In genomic region chr5:120817044-120817985, GRCh38 we compare ENCODE assay signal across 11 cellular contexts.
DNase-seq lines count a peak whose midpoint lies in the region; ATAC-seq and TF ChIP-seq lines count a peak whose summit lies in the region.
"Had no signal": no experiment of that assay in that cellular context is flagged by ENCODE, and none has a peak within 500 bp of the region (broad histone marks: within the 10 kb centered on the region; RNA-seq: fewer than 3 reads in every experiment).

No MANE protein-coding gene starts in this region.

- no peak overlapping the region for H3K23ac ChIP-seq in IMR-90 (ENCODE audit: low read depth, low read length)

- no peaks in the 10 kb centered on the region for H3K79me1 ChIP-seq in IMR-90 (ENCODE audit: low read depth in 1 of 2, low read length in 2 of 2)

- intact Hi-C loops in IMR-90 (cut with micrococcal nuclease), result loop anchor here (5.0 kb wide), 1 partner anchor 1130 kb away; no protein-coding TSS in a partner anchor

- no peaks in the 10 kb centered on the region for H3K36me3 ChIP-seq in DOHH2 (ENCODE audit: control insufficient read depth, low read length)
- no peaks in the 10 kb centered on the region for H3K36me3 ChIP-seq in IMR-90 (ENCODE audit: control insufficient read depth, insufficient read depth, low read length)
- H3K36me3 ChIP-seq in liver (ENCODE audit: control insufficient read depth in 4 of 4, insufficient read depth in 3 of 4, low read depth in 1 of 4, low read length in 3 of 4), result no peaks in the 10 kb centered on the region
- H3K36me3 ChIP-seq: SJSA1 had no signal

- H3K79me2 ChIP-seq in DOHH2 (ENCODE audit: control insufficient read depth, low read length), result no peaks in the 10 kb centered on the region

- no peak overlapping the region for H3K14ac ChIP-seq in IMR-90 (replicated peaks; ENCODE audit: low read depth, low read length)

- H3K27me3 ChIP-seq in DOHH2 (ENCODE audit: control insufficient read depth, low read length) (no peaks in the 10 kb centered on the region), IMR-90 (ENCODE audit: control insufficient read depth, insufficient read depth, low read length) (no peaks in the 10 kb centered on the region), liver (ENCODE audit: control insufficient read depth in 4 of 4, insufficient read depth in 4 of 4, low read length in 3 of 4) (no peaks in the 10 kb centered on the region)
- H3K27me3 ChIP-seq: SJSA1 had no signal

- H3F3A ChIP-seq in DOHH2 (ENCODE audit: control insufficient read depth, insufficient read depth), result no peaks in the 10 kb centered on the region

- H4K5ac ChIP-seq in IMR-90 (ENCODE audit: low read depth, low read length), result no peak overlapping the region

- H3K4me1 Mint-ChIP-seq in activated naive CD4-positive, alpha-beta T cell treated with anti-CD3 and anti-CD28 coated beads, Interleukin-2, amount 10 ng/mL, durations not matched to agents 7 days and 5 days, result no peaks in the 10 kb centered on the region

- H3K4ac ChIP-seq in IMR-90 (ENCODE audit: low read depth, low read length), result no peak overlapping the region

- BruUV-seq in IMR-90 (replicated peaks; lab: Mats Ljungman, UMichigan), result no TSS peak

- H2BK120ac ChIP-seq in IMR-90 (ENCODE audit: low read depth, low read length), result no peak overlapping the region

- no peaks in the 10 kb centered on the region for H3K4me1 ChIP-seq in DOHH2 (ENCODE audit: control insufficient read depth, low read length)
- no peaks in the 10 kb centered on the region for H3K4me1 ChIP-seq in IMR-90 (ENCODE audit: control insufficient read depth, insufficient read depth, low read length)
- H3K4me1 ChIP-seq in liver (ENCODE audit: control insufficient read depth in 4 of 4, insufficient read depth in 4 of 4, low read length in 3 of 4), result no peaks in the 10 kb centered on the region
- H3K4me1 ChIP-seq: SJSA1 had no signal

- WGBS in IMR-90 (ENCODE audit: extremely low coverage in 2 of 2, insufficient read length in 1 of 2), 2 experiments, result no CpG with 5 or more reads among the region's 12 CpGs
- WGBS in liver, result 89% methylated on average over 12 of the region's 12 CpGs

- no peak overlapping the region for H3K27ac ChIP-seq in DOHH2 (ENCODE audit: low read depth, low read length)
- H3K27ac ChIP-seq in IMR-90 (ENCODE audit: insufficient read depth, low read length), result no peak overlapping the region
- H3K27ac ChIP-seq in liver (ENCODE audit: low read depth in 1 of 2, low read length in 2 of 2), result no peak overlapping the region
- H3K27ac ChIP-seq: SJSA1 had no signal

- H3K9me1 ChIP-seq in IMR-90 (ENCODE audit: insufficient read depth, low read length), result 0 out of 2 replicates have a peak, but pooled peaks cover 1% of the 10 kb centered on the region

- no peak overlapping the region for H2BK5ac ChIP-seq in IMR-90 (ENCODE audit: low read depth, low read length, poor library complexity, severe bottlenecking)

- TF ChIP-seq RAD21 in IMR-90 (IDR thresholded peaks at IDR 0.05; ENCODE audit: low read length) (peak; percentile 40; the same call in 1 of the 2 replicates), liver (IDR thresholded peaks at IDR 0.05) (peak; percentile 61 to 69)

- ATAC-seq in IMR-90 (ENCODE audit: low read depth) (peak; percentile 72), HG03108 (IDR thresholded peaks at IDR 0.05; ENCODE audit: unreplicated experiment) (no peak)

- TF ChIP-seq CTCF in DOHH2 (IDR thresholded peaks at IDR 0.05; ENCODE audit: low read depth, low read length, poor library complexity, severe bottlenecking) (peak; percentile 19), IMR-90 (conservative IDR thresholded peaks at IDR 0.05; ENCODE audit: low read depth, low read length) (peak; percentile 49), liver (IDR thresholded peaks at IDR 0.05; ENCODE audit: low read depth, low read length, missing input control) (peak; percentile 20)

- H4K8ac ChIP-seq in IMR-90 (ENCODE audit: low read depth in 2 of 2, low read length in 2 of 2), result no peak overlapping the region

- H2AK9ac ChIP-seq in IMR-90 (replicated peaks; ENCODE audit: low read depth, low read length, poor library complexity), result peak overlapping the region; percentile 24

- H2AK5ac ChIP-seq in IMR-90 (ENCODE audit: low read depth, low read length), result no peak overlapping the region

- H3K9me3 Mint-ChIP-seq in activated naive CD4-positive, alpha-beta T cell treated with anti-CD3 and anti-CD28 coated beads, Interleukin-2, amount 10 ng/mL, durations not matched to agents 7 days and 5 days, result peaks cover 12% of the 10 kb centered on the region

- no peak overlapping the region for H3K27ac Mint-ChIP-seq in activated naive CD4-positive, alpha-beta T cell treated with anti-CD3 and anti-CD28 coated beads, Interleukin-2, amount 10 ng/mL, durations not matched to agents 7 days and 5 days

- H2BK15ac ChIP-seq in IMR-90 (ENCODE audit: low read depth, low read length), result no peak overlapping the region

- no peak overlapping the region for H4K91ac ChIP-seq in IMR-90 (ENCODE audit: insufficient read depth, low read depth, low read length)

- H3K9ac ChIP-seq in IMR-90 (ENCODE audit: low read depth, low read length) (no peak overlapping the region), liver (ENCODE audit: low read depth in 1 of 2, low read length in 2 of 2) (no peak overlapping the region)

- H3K9me3 ChIP-seq in DOHH2 (ENCODE audit: control insufficient read depth, insufficient read depth, low read length), result peaks cover 4% of the 10 kb centered on the region; the same call in 1 of the 2 replicates
- 0 out of 2 replicates have a peak, but pooled peaks cover 2% of the 10 kb centered on the region for H3K9me3 ChIP-seq in IMR-90 (ENCODE audit: control insufficient read depth, insufficient read depth, low read length)
- peaks cover 0 to 2% (median 0%) of the 10 kb centered on the region in 4 donors for H3K9me3 ChIP-seq in liver (ENCODE audit: control insufficient read depth in 4 of 4, low read length in 3 of 4)
- H3K9me3 ChIP-seq: SJSA1 had no signal

- H4K20me1 ChIP-seq in DOHH2 (ENCODE audit: control insufficient read depth, insufficient read depth, low read depth, low read length), result no peaks in the 10 kb centered on the region
- no peaks in the 10 kb centered on the region for H4K20me1 ChIP-seq in IMR-90 (ENCODE audit: insufficient read depth, low read length)

- H3K4me3 Mint-ChIP-seq in activated naive CD4-positive, alpha-beta T cell treated with anti-CD3 and anti-CD28 coated beads, Interleukin-2, amount 10 ng/mL, durations not matched to agents 7 days and 5 days, result no peak overlapping the region

- no peaks in the 10 kb centered on the region for H3K36me3 Mint-ChIP-seq in activated naive CD4-positive, alpha-beta T cell treated with anti-CD3 and anti-CD28 coated beads, Interleukin-2, amount 10 ng/mL, durations not matched to agents 7 days and 5 days

- H3K4me3 ChIP-seq in DOHH2 (ENCODE audit: low read length), result no peak overlapping the region
- no peak overlapping the region for H3K4me3 ChIP-seq in IMR-90 (ENCODE audit: insufficient read depth, low read depth, low read length)
- H3K4me3 ChIP-seq in liver (ENCODE audit: low read depth in 1 of 3, low read length in 3 of 3), result no peak overlapping the region
- H3K4me3 ChIP-seq: SJSA1 had no signal

- H3K56ac ChIP-seq in IMR-90 (ENCODE audit: extremely low read depth, insufficient read depth, low read length), result no peak overlapping the region

- H3K18ac ChIP-seq in IMR-90 (ENCODE audit: low read depth, low read length), result no peak overlapping the region

- CTCF ChIA-PET in IMR-90 (lab: Yijun Ruan, JAX), result interaction anchor here (0.8 to 1.0 kb wide), 2 partner anchors 15 to 1133 kb away, joined by 3 to 8 read pairs; no protein-coding TSS in a partner anchor
- CTCF ChIA-PET in activated naive CD4-positive, alpha-beta T cell treated with anti-CD3 and anti-CD28 coated beads, Interleukin-2, amount 10 ng/mL, durations not matched to agents 7 days and 5 days (lab: Charles Lee), result interaction anchor here (0.6 kb wide), 1 partner anchor 722 kb away, joined by 3 read pairs; no protein-coding TSS in a partner anchor

- dilution Hi-C loops in IMR-90 (cut with HindIII; ENCODE audit: low sequenced_read_pairs, unreplicated experiment), result no loop called here

- no peak for TF ChIP-seq POLR2A in IMR-90 (IDR thresholded peaks at IDR 0.05; ENCODE audit: low read depth, low read length)

- no peak overlapping the region for H2BK20ac ChIP-seq in IMR-90 (ENCODE audit: low read depth, low read length)

- DNase-seq in IMR-90 (peak; percentile 31), amniotic stem cell (lab: John Stamatoyannopoulos, UW) (peak; percentile 20), NOMO-1 treated with DMSO at 0.1 percent for 48 hours (lab: John Stamatoyannopoulos, UW; ENCODE audit: unreplicated experiment) (no peak), putamen (ENCODE audit: low spot score) (no peak)
- no peak for DNase-seq in activated naive CD4-positive, alpha-beta T cell treated with anti-CD3 and anti-CD28 coated beads, Interleukin-2, amount 10 ng/mL, durations not matched to agents 7 days and 5 days
- DNase-seq: amygdala, midbrain had no signal

- POLR2A ChIA-PET in IMR-90 (lab: Charles Lee; ENCODE audit: unreplicated experiment), result no interaction called here

- H3K4me2 ChIP-seq in DOHH2 (ENCODE audit: low read length) (no peak overlapping the region), IMR-90 (ENCODE audit: low read depth, low read length) (no peak overlapping the region)

- H3K27me3 Mint-ChIP-seq in activated naive CD4-positive, alpha-beta T cell treated with anti-CD3 and anti-CD28 coated beads, Interleukin-2, amount 10 ng/mL, durations not matched to agents 7 days and 5 days, result no peaks in the 10 kb centered on the region

- in situ Hi-C loops in IMR-90 (cut with MboI; ENCODE audit: low sequenced_read_pairs), result loop anchor here (10.0 kb wide), 1 partner anchor 753 kb away; no protein-coding TSS in a partner anchor

- no peaks in the 10 kb centered on the region for H3K9me2 ChIP-seq in DOHH2 (replicated peaks; ENCODE audit: control insufficient read depth, low read length)

- H2AFZ ChIP-seq in IMR-90 (replicated peaks; ENCODE audit: low read length, poor library complexity), result no peak overlapping the region

TF ChIP-seq in IMR-90, 13 proteins besides CTCF, POLR2A, EP300 and RAD21 (continues in another document):
- peak; percentile 27; the same call in 1 of the 2 replicates for TF ChIP-seq SMC3 (IDR thresholded peaks at IDR 0.05; ENCODE audit: low read depth, low read length)

TF ChIP-seq in liver, 16 proteins besides CTCF, POLR2A, EP300 and RAD21 (continues in another document):
- no peak for TF ChIP-seq FOXA2 (IDR thresholded peaks at IDR 0.05)

Comparison
In these comparisons a context has a peak if more than half of its experiments do, and no peak if none do; other contexts are left out.
1. DNase-seq: peak in IMR-90 (single experiment) and amniotic stem cell (single experiment); none in NOMO-1 treated with DMSO at 0.1 percent for 48 hours (single experiment), putamen (single experiment) and activated naive CD4-positive, alpha-beta T cell treated with anti-CD3 and anti-CD28 coated beads, Interleukin-2, amount 10 ng/mL, durations not matched to agents 7 days and 5 days (single experiment).
2. Peak in every context shown above with its lines, with median percentiles within 50 percentile points of each other: CTCF ChIP-seq.